ENCODE assay signal across 26 cellular contexts in the genomic region with DNA sequence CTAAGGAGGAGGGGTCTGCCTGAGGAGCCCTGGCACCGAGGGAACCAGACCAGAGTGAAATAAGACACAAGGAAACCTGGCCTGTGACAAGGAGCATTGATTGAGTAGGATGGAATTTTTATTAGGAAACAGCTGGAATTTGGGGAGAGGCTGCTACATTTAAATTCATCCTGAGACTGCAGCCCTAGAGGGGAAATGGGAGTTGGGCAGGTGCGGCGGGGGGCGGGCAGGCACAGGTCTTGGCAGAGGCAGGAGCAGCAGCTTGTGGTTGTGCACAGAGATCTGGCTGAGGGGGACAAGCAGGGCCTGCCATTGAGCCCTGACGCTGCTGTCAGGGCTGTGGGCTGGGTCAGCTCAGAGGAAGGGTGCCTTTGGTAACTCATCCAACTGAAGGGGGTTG.
A peak's percentile ranks its signal among the peaks of the same experiment; 100 is the strongest.
DNase-seq lines count a peak whose midpoint lies in the region; ATAC-seq and TF ChIP-seq lines count a peak whose summit lies in the region.
"Had no signal": no experiment of that assay in that cellular context is flagged by ENCODE, and none has a peak within 500 bp of the region (broad histone marks: within the 10 kb centered on the region; RNA-seq: fewer than 3 reads in every experiment).

No MANE protein-coding gene starts in this region.

- H3K4me3 ChIP-seq in H7 (ENCODE audit: insufficient read depth, low read depth, low read length): no peak overlapping the region
- H3K4me3 ChIP-seq in skeletal muscle tissue (ENCODE audit: low read length in 3 of 3): no peak overlapping the region
- no peak overlapping the region for H3K4me3 ChIP-seq in ascending aorta
- H3K4me3 ChIP-seq: GM12878, PC-9, SJCRH30 had no signal

- peak; percentile 44 for ATAC-seq in WTC11
- no peak for ATAC-seq in HG03108 (IDR thresholded peaks at IDR 0.05; ENCODE audit: unreplicated experiment)
- ATAC-seq: GM12878; stimulated activated memory B cell treated with anti-CD40 and anti-IgM and Interleukin-4, amounts not matched to agents 10 μg/mL and 1 μg/mL and 100 μg/mL, for 72 hours had no signal

- H3K36me3 ChIP-seq in H7 (replicated peaks; ENCODE audit: control insufficient read depth, insufficient read depth, low read length) (no peaks in the 10 kb centered on the region), skeletal muscle tissue (ENCODE audit: control insufficient read depth in 3 of 3, insufficient read depth in 3 of 3, low read length in 3 of 3) (no peaks in the 10 kb centered on the region), ascending aorta (no peaks in the 10 kb centered on the region)
- H3K36me3 ChIP-seq: SJCRH30 had no signal

- POLR2A ChIA-PET in WTC11 (lab: Charles Lee): interaction anchor here (1.0 to 2.0 kb wide), 3 partner anchors 10 to 49 kb away, joined by 3 to 7 read pairs (median 4); no protein-coding TSS in a partner anchor

- H3K27ac Mint-ChIP-seq in WTC11: peak overlapping the region; percentile 56
- H3K27ac Mint-ChIP-seq: activated naive CD4-positive, alpha-beta T cell treated with anti-CD3 and anti-CD28 coated beads, Interleukin-2, amount 10 ng/mL, durations not matched to agents 7 days and 5 days; stimulated activated memory B cell treated with anti-CD40 and anti-IgM and Interleukin-4, amounts not matched to agents 10 μg/mL and 1 μg/mL and 100 μg/mL, for 72 hours had no signal

- no peak overlapping the region for H3K9ac ChIP-seq in skeletal muscle tissue (ENCODE audit: low read depth in 1 of 3, low read length in 3 of 3)
- H3K9ac ChIP-seq: KMS-11 had no signal

- H3K27me3 ChIP-seq in H7 (ENCODE audit: control insufficient read depth, insufficient read depth, low read length) (peaks cover 5% of the 10 kb centered on the region; the same call in 1 of the 2 replicates), skeletal muscle tissue (ENCODE audit: control insufficient read depth in 3 of 3, insufficient read depth in 3 of 3, low read length in 3 of 3) (peaks cover 33 to 48% (median 45%) of the 10 kb centered on the region in 3 donors), ascending aorta (no peaks in the 10 kb centered on the region)

- H3K9me3 Mint-ChIP-seq in WTC11: no peaks in the 10 kb centered on the region
- H3K9me3 Mint-ChIP-seq: activated naive CD4-positive, alpha-beta T cell treated with anti-CD3 and anti-CD28 coated beads, Interleukin-2, amount 10 ng/mL, durations not matched to agents 7 days and 5 days; naive B cell; stimulated activated memory B cell treated with anti-CD40 and anti-IgM and Interleukin-4, amounts not matched to agents 10 μg/mL and 1 μg/mL and 100 μg/mL, for 72 hours had no signal

- H3K27me3 Mint-ChIP-seq in WTC11 (ENCODE audit: low read depth): peaks cover 3% of the 10 kb centered on the region; the same call in 1 of the 2 replicates

- H3K27ac ChIP-seq in skeletal muscle tissue (ENCODE audit: low read depth, low read length) (peak overlapping the region; percentile 80), ascending aorta (peak overlapping the region in 1 of 2 donors; percentile 49)
- H3K27ac ChIP-seq: KMS-11, PC-9, SJCRH30 had no signal

- no peak overlapping the region for H3K4me3 Mint-ChIP-seq in WTC11
- H3K4me3 Mint-ChIP-seq: activated naive CD4-positive, alpha-beta T cell treated with anti-CD3 and anti-CD28 coated beads, Interleukin-2, amount 10 ng/mL, durations not matched to agents 7 days and 5 days; naive B cell; stimulated activated memory B cell treated with anti-CD40 and anti-IgM and Interleukin-4, amounts not matched to agents 10 μg/mL and 1 μg/mL and 100 μg/mL, for 72 hours had no signal

- H3K4me1 ChIP-seq in skeletal muscle tissue (ENCODE audit: control insufficient read depth in 3 of 3, insufficient read depth in 3 of 3, low read length in 3 of 3) (peaks cover 17 to 37% (median 21%) of the 10 kb centered on the region in 3 donors), ascending aorta (no peaks in the 10 kb centered on the region)
- H3K4me1 ChIP-seq: SJCRH30 had no signal

- peaks cover 80% of the 10 kb centered on the region for H3K4me1 Mint-ChIP-seq in WTC11
- H3K4me1 Mint-ChIP-seq: activated naive CD4-positive, alpha-beta T cell treated with anti-CD3 and anti-CD28 coated beads, Interleukin-2, amount 10 ng/mL, durations not matched to agents 7 days and 5 days had no signal

- no peaks in the 10 kb centered on the region for H3K36me3 Mint-ChIP-seq in WTC11
- H3K36me3 Mint-ChIP-seq: activated naive CD4-positive, alpha-beta T cell treated with anti-CD3 and anti-CD28 coated beads, Interleukin-2, amount 10 ng/mL, durations not matched to agents 7 days and 5 days; naive B cell; stimulated activated memory B cell treated with anti-CD40 and anti-IgM and Interleukin-4, amounts not matched to agents 10 μg/mL and 1 μg/mL and 100 μg/mL, for 72 hours had no signal

- intact Hi-C loops in ascending aorta (cut with DNase I): no loop called here

- DNase-seq in H7 (peak; percentile 75), WTC11 (ENCODE audit: low spot score) (peak; percentile 40), left kidney (ENCODE audit: low read depth, low spot score) (peak; percentile 21), HK-2 (ENCODE audit: unreplicated experiment) (no peak), ascending aorta (ENCODE audit: low spot score in 2 of 2) (no peak)
- DNase-seq: activated CD4-positive, alpha-beta T cell treated with anti-CD3 and anti-CD28 coated beads for 4 hours; activated naive CD4-positive, alpha-beta T cell treated with anti-CD3 and anti-CD28 coated beads, Interleukin-2, amount 10 ng/mL, durations not matched to agents 7 days and 5 days; activated T-cell treated with anti-CD3 and anti-CD28 coated beads, Interleukin-2, amount 50 U/mL, for 48 hours; cerebellar nuclear complex; effector CD4-positive, alpha-beta T cell; foreskin melanocyte; kidney; mesenchymal stem cell; naive B cell; NCI-H187 treated with DMSO at 0.1 percent for 48 hours; NCI-H226; NCI-H774; PC-9; SJCRH30; stimulated activated CD4-positive, alpha-beta T cell treated with anti-CD3 and anti-CD28 coated beads, Interleukin-2, amount 100 ng/mL, for 24 hours; T-helper 1 cell had no signal

- CTCF ChIA-PET in WTC11 (lab: Charles Lee): interaction anchor here (0.6 to 20.5 kb wide), 16 partner anchors 10 to 170 kb away, joined by 3 to 406 read pairs (median 6); partner anchors contain the start of genes HDAC3, PCDH1 and RELL2

- TF ChIP-seq CTCF in WTC11 (IDR thresholded peaks at IDR 0.05) (no peak), ascending aorta (IDR thresholded peaks at IDR 0.05) (no peak)

- no peaks in the 10 kb centered on the region for H3K9me3 ChIP-seq in skeletal muscle tissue (ENCODE audit: control insufficient read depth in 3 of 3, low read length in 3 of 3)
- H3K9me3 ChIP-seq in ascending aorta: no peaks in the 10 kb centered on the region
- H3K9me3 ChIP-seq: SJCRH30 had no signal

TF ChIP-seq in WTC11, 78 proteins besides CTCF, POLR2A, EP300 and RAD21:
- TF ChIP-seq RORB (CRISPR knock-in tag; IDR thresholded peaks at IDR 0.05): no peak
- no peak for TF ChIP-seq ZNF263 (CRISPR knock-in tag; IDR thresholded peaks at IDR 0.05; ENCODE audit: low read depth)

Comparison
In these comparisons a context has a peak if more than half of its experiments do, and no peak if none do; other contexts are left out.
1. DNase-seq: peak in H7 (single experiment), WTC11 (single experiment) and left kidney (single experiment); none in HK-2 (single experiment) and ascending aorta (0 of 2).